Comparison of ENCODE assay signal across 8 cellular contexts in the genomic region with DNA sequence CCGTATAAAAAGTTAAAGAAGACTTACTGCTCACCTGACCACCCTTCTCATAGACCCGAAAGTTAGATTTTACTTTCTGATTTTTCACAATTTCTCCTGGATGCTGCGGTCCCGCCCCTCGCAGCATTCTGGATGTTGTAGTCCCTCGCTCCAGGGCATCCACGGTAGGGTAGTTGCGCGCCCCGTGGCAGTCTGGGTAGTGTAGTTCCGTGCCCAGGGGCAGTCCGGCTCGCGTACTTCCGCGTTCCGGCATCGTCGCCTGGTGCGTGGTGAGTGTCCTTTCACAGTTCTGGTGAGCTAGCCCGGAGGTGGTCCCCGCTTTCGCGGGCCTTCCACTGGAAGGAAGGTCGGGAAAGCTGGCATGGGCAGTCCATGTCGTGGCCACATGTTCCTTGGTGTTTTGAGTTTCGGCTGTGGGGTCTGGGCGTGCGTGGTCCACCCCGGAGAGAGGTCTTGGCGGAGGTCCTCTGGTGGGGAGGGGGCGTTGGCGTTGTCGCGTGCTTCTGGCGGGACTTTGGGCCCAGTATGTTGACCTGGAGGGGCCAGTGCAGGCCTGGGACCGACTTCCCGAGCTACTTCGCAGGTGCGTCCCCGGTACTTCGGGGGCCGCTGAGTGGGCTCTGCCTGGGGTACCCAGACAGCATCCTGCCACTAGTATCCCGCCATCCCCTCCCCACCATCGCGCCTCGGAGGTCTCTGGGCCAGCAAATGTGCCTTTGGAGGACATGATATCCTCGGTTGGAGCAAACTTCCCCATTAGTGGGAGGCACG. TPM values are rescaled to one million over a fixed set of nuclear protein-coding genes. Genes with fewer than 3 reads are reported as not detected.
A peak's percentile ranks its signal among the peaks of the same experiment; 100 is the strongest.
DNase-seq lines count a peak whose midpoint lies in the region; TF ChIP-seq lines count a peak whose summit lies in the region.

A gene (plus strand): TSS at position 222 of the 771 bp plus-strand sequence. CDS start 19,515 bp downstream, outside the sequence.

- H3K27me3 Mint-ChIP-seq in neural crest cell (ENCODE audit: low read depth), result peaks cover 24% of the 10 kb centered on the region

- H3K4me3 Mint-ChIP-seq in neural crest cell, result peak within 1 kb of the TSS; percentile 99

- H3K27me3 ChIP-seq in GM23248 (replicated peaks; ENCODE audit: insufficient read depth) (no peaks in the 10 kb centered on the region), Karpas-422 (ENCODE audit: low read length) (no peaks in the 10 kb centered on the region), stomach (no peaks in the 10 kb centered on the region)

- no peaks in the 10 kb centered on the region for H3K36me3 ChIP-seq in GM23248 (ENCODE audit: low read depth)
- peaks cover 7% of the 10 kb centered on the region for H3K36me3 ChIP-seq in Karpas-422 (ENCODE audit: insufficient read depth, low read length)
- peaks cover 0 to 5% (median 2%) of the 10 kb centered on the region in 4 donors for H3K36me3 ChIP-seq in stomach

- TF ChIP-seq CTCF in foreskin fibroblast (IDR thresholded peaks at IDR 0.05; ENCODE audit: low read depth, low read length), result no peak
- TF ChIP-seq CTCF in neural crest cell (conservative IDR thresholded peaks at IDR 0.05), result no peak
- TF ChIP-seq CTCF in stomach (IDR thresholded peaks at IDR 0.05), result no peak

- peak within 1 kb of the TSS; percentile 77 for H3K4me2 ChIP-seq in GM23248 (ENCODE audit: unreplicated experiment)
- H3K4me2 ChIP-seq in Karpas-422 (ENCODE audit: low read depth, low read length, poor library complexity, severe bottlenecking), result peak within 1 kb of the TSS; percentile 74

- H3K27ac ChIP-seq in GM23248 (no peak within 1 kb of the TSS), Karpas-422 (ENCODE audit: low read length) (no peak within 1 kb of the TSS), stomach (peak within 1 kb of the TSS; percentile 16 to 89 (median 77))

- H3K9me3 ChIP-seq in GM23248 (ENCODE audit: low read depth) (no peaks in the 10 kb centered on the region), Karpas-422 (ENCODE audit: low read length) (no peaks in the 10 kb centered on the region), stomach (no peaks in the 10 kb centered on the region)

- peaks cover 25% of the 10 kb centered on the region for H3K4me1 Mint-ChIP-seq in neural crest cell

- H3K79me2 ChIP-seq in GM23248 (ENCODE audit: insufficient read depth) (peaks cover 25% of the 10 kb centered on the region), Karpas-422 (ENCODE audit: low read length) (peaks cover 51% of the 10 kb centered on the region)

- peak within 1 kb of the TSS; percentile 98 for H3K27ac Mint-ChIP-seq in neural crest cell (ENCODE audit: unreplicated experiment)

- intact Hi-C loops in stomach (cut with DNase I; ENCODE audit: low total_unique reads), result no loop called here

- H2AFZ ChIP-seq in GM23248, result peak within 1 kb of the TSS; percentile 97
- H2AFZ ChIP-seq in Karpas-422 (ENCODE audit: low read length), result peak within 1 kb of the TSS; percentile 96

- H3K4me3 ChIP-seq in GM23248 (peak within 1 kb of the TSS; percentile 94), Karpas-422 (ENCODE audit: low read length) (peak within 1 kb of the TSS; percentile 99), foreskin fibroblast (ENCODE audit: low read depth in 1 of 2, low read length in 2 of 2) (peak within 1 kb of the TSS; percentile 93 to 99), stomach (peak within 1 kb of the TSS; percentile 72 to 92 (median 88))

- peaks cover 6% of the 10 kb centered on the region for H3K36me3 Mint-ChIP-seq in neural crest cell (ENCODE audit: low read depth)

- H3K9me3 Mint-ChIP-seq in neural crest cell, result peaks cover 2% of the 10 kb centered on the region

- TF ChIP-seq POLR2A in Raji (IDR thresholded peaks at IDR 0.05; ENCODE audit: insufficient read depth, low read depth, low read length) (peak; percentile 88), stomach (IDR thresholded peaks at IDR 0.05) (peak in 1 of 4 donors; percentile 18)

- WGBS in GM23248 (ENCODE audit: low coverage in 1 of 2, low lambda C conversion rate in 2 of 2, missing lambda C conversion rate in 2 of 2), 2 experiments, result 3 to 4% methylated on average over 42 to 49 of the region's 49 CpGs
- WGBS in stomach, 5 donors, result 0 to 1% (median 1%) methylated on average over 26 to 49 of the region's 49 CpGs

- no peaks in the 10 kb centered on the region for H3K4me1 ChIP-seq in GM23248 (ENCODE audit: insufficient read depth)
- peaks cover 11% of the 10 kb centered on the region for H3K4me1 ChIP-seq in Karpas-422 (ENCODE audit: low read length)
- peaks cover 9 to 22% (median 15%) of the 10 kb centered on the region in 4 donors for H3K4me1 ChIP-seq in stomach

- H4K20me1 ChIP-seq in GM23248 (ENCODE audit: insufficient read depth) (no peaks in the 10 kb centered on the region), Karpas-422 (ENCODE audit: insufficient read depth, low read depth, low read length) (no peaks in the 10 kb centered on the region)

- TF ChIP-seq EP300 in stomach (IDR thresholded peaks at IDR 0.05), result no peak

- peak within 1 kb of the TSS; percentile 82 for H3K9ac ChIP-seq in GM23248
- peak within 1 kb of the TSS; percentile 98 for H3K9ac ChIP-seq in Karpas-422 (ENCODE audit: low read length)

- DNase-seq in EH (ENCODE audit: low read depth) (peak; percentile 92), GM23248 (peak; percentile 97), Karpas-422 (peak; percentile 95), foreskin fibroblast (peak; percentile 88 to 96), neural crest cell (ENCODE audit: low read depth, low spot score) (peak; percentile 85), stomach (peak; percentile 93)
- DNase-seq in activated effector memory CD4-positive, alpha-beta T cell treated with anti-CD3 and anti-CD28 coated beads, Interleukin-2, amount 50 U/mL, for 16 hours, result peak; percentile 96

- in situ Hi-C loops in GM23248 (cut with MboI), result no loop called here

- H3F3A ChIP-seq in GM23248 (ENCODE audit: insufficient read depth), result no peaks in the 10 kb centered on the region

- no peaks in the 10 kb centered on the region for H3K9me2 ChIP-seq in GM23248 (ENCODE audit: insufficient read depth)
- H3K9me2 ChIP-seq in Karpas-422 (replicated peaks; ENCODE audit: insufficient read depth, low read length), result no peaks in the 10 kb centered on the region

RNA-seq across cellular contexts. Expression of the gene that starts here (rescaled TPM):
- 0.54 and 1.8 TPM in 2 replicates for total RNA-seq in GM23248 (2014; rRNA removed; shearing (Covaris generic))
- polyA plus RNA-seq in GM23248 (2016; fragmentation: Nextera tagmentation; extraction: Ambion mirVana) (1.4 and 2.2 TPM in 2 replicates), stomach (1 to 10 TPM in 2 of 3 donors, under 1 TPM in 1; 0.93 to 1.3 (median 1.1) TPM)
- 15.5 and 37.8 TPM in 2 replicates for total RNA-seq in Karpas-422 (2014; rRNA removed; shearing (Covaris generic); ENCODE audit: low replicate concordance)
- total RNA-seq in neural crest cell (5.9 and 7.6 TPM in 2 replicates), stomach (10 to 100 TPM in 2 of 5 donors, 1 to 10 TPM in 3; 1.3 to 13.2 (median 7.0) TPM)

Comparison
In these comparisons a context has a peak if more than half of its experiments do, and no peak if none do; other contexts are left out.
1. H3K27ac ChIP-seq: peak in stomach (5 of 5); none in GM23248 (single experiment) and Karpas-422 (single experiment).
2. Peak in every context shown above with its lines, with median percentiles within 50 percentile points of each other: DNase-seq and H3K4me3 ChIP-seq.